In the genomic region with DNA sequence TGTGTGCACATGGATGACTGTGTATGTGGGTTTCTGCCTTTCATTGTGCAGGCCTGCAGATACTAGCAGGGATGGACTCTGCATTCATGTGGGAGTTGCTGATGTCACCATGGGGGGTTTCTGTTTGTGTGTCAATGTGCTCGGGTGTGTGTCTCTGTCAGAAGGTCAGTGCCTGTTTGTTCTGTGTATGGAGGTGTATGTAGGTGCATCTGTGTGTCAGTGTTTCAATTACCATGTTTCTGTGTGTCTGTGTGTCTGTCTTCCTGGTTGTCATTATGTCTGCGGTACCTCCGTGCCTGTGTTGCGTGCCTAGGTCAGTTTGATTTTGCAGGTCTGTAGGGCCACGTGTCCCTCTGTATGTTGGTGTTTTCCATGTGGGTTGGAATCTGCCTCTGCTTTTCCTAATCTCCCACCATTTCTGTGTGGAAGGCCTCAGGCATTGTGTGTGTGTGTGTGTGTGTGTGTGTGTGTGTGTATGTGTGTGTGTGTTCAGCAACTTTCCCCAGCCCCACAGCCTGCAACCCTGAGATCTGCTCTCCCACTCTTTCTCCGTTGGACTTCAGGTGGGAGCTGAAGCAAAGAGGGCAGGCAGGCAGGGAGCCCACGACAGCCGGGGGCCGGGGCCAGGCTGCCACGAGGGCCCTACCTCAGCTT, we compare ENCODE assay signal across 8 cellular contexts. TPM values are rescaled to one million over a fixed set of nuclear protein-coding genes. Genes with fewer than 3 reads are reported as not detected.
DNase-seq lines count a peak whose midpoint lies in the region; ATAC-seq and TF ChIP-seq lines count a peak whose summit lies in the region.

No MANE protein-coding gene starts in this region.

- H2AK5ac ChIP-seq in H9 (ENCODE audit: insufficient read length, low read length), result no peak overlapping the region
- no peak overlapping the region for H2AK5ac ChIP-seq in mesendoderm (ENCODE audit: low read length)

- no peak overlapping the region for H2BK12ac ChIP-seq in H9 (ENCODE audit: insufficient read length, low read depth, low read length)

- no peak overlapping the region for H3T11ph ChIP-seq in H9 (ENCODE audit: low read length)

- H3K56ac ChIP-seq in H9 (ENCODE audit: insufficient read length, low read depth, low read length) (no peak overlapping the region), mesendoderm (ENCODE audit: low read length) (no peak overlapping the region)

- H3K4me3 ChIP-seq in A673 (ENCODE audit: low read depth, low read length, poor library complexity, severe bottlenecking) (no peak overlapping the region), mesendoderm (ENCODE audit: low read length) (no peak overlapping the region)

- no CpG with 5 or more reads among the region's 10 CpGs for WGBS in H9 (ENCODE audit: extremely low coverage, insufficient read length, low lambda C conversion rate)
- no CpG with 5 or more reads among the region's 10 CpGs for WGBS in mesendoderm (ENCODE audit: extremely low coverage, insufficient coverage, low lambda C conversion rate)

- H3K4me1 ChIP-seq in A673 (ENCODE audit: insufficient read depth, low read length, poor library complexity, severe bottlenecking), result peaks cover 67% of the 10 kb centered on the region
- H3K4me1 ChIP-seq in H9 (ENCODE audit: insufficient read depth, low read length), result peaks cover 12% of the 10 kb centered on the region
- peaks cover 19% of the 10 kb centered on the region for H3K4me1 ChIP-seq in mesendoderm (ENCODE audit: control insufficient read depth, low read depth, low read length)

- peak overlapping the region; percentile 90 for H3K4me2 ChIP-seq in H9 (ENCODE audit: insufficient read depth, insufficient read length, low read length)
- peak overlapping the region; percentile 66 for H3K4me2 ChIP-seq in mesendoderm (ENCODE audit: low read length)

- H3K27ac ChIP-seq in A673 (ENCODE audit: low read depth, low read length, poor library complexity, severe bottlenecking) (peak overlapping the region; percentile 68), H9 (ENCODE audit: insufficient read length, low read depth, low read length) (no peak overlapping the region), mesendoderm (ENCODE audit: low read depth, low read length) (no peak overlapping the region)

- CTCF ChIA-PET in A673 (lab: Charles Lee), result no interaction called here

- H3K9me3 Mint-ChIP-seq in H9, result no peaks in the 10 kb centered on the region; a peak in 2 of 5 replicates
- H3K9me3 Mint-ChIP-seq in activated naive CD4-positive, alpha-beta T cell treated with anti-CD3 and anti-CD28 coated beads, Interleukin-2, amount 50 U/mL, for 24 hours, result no peaks in the 10 kb centered on the region

- peak overlapping the region; percentile 9 for H3K18ac ChIP-seq in H9 (ENCODE audit: insufficient read length, low read depth, low read length)
- H3K18ac ChIP-seq in mesendoderm (ENCODE audit: low read length), result no peak overlapping the region

- no peak overlapping the region for H4K91ac ChIP-seq in H9 (ENCODE audit: insufficient read length, low read depth, low read length)

- H3K9ac ChIP-seq in H9 (ENCODE audit: extremely low read depth, insufficient read length, low read length), result no peak overlapping the region
- peak overlapping the region; percentile 16 for H3K9ac ChIP-seq in mesendoderm (ENCODE audit: low read length)

- H4K8ac ChIP-seq in H9 (replicated peaks; ENCODE audit: insufficient read length, low read depth, low read length) (no peak overlapping the region), mesendoderm (ENCODE audit: low read depth, low read length) (no peak overlapping the region)

- H3K4me1 Mint-ChIP-seq in H9, result peaks cover 56 to 58% of the 10 kb centered on the region in 2 experiments
- peaks cover 64% of the 10 kb centered on the region for H3K4me1 Mint-ChIP-seq in activated naive CD4-positive, alpha-beta T cell treated with anti-CD3 and anti-CD28 coated beads, Interleukin-2, amount 50 U/mL, for 24 hours

- H2BK5ac ChIP-seq in H9 (ENCODE audit: insufficient read length, low read length) (no peak overlapping the region), mesendoderm (ENCODE audit: low read length) (no peak overlapping the region)

- H2BK20ac ChIP-seq in H9 (ENCODE audit: low read depth, low read length, poor library complexity, severe bottlenecking), result no peak overlapping the region

- H3K27ac Mint-ChIP-seq in H9, result peak overlapping the region; percentile 31 to 89 (median 85); a peak in 6 of 7 replicates
- peak overlapping the region; percentile 90 for H3K27ac Mint-ChIP-seq in activated naive CD4-positive, alpha-beta T cell treated with anti-CD3 and anti-CD28 coated beads, Interleukin-2, amount 50 U/mL, for 24 hours

- no peaks in the 10 kb centered on the region for H3K36me3 ChIP-seq in A673 (ENCODE audit: insufficient read depth, low read length, poor library complexity, severe bottlenecking)
- no peaks in the 10 kb centered on the region for H3K36me3 ChIP-seq in mesendoderm (ENCODE audit: control insufficient read depth, insufficient read depth, low read length)

- peaks cover 9% of the 10 kb centered on the region for H3K23me2 ChIP-seq in H9 (ENCODE audit: insufficient read length, low read depth, low read length, poor library complexity, severe bottlenecking)

- no peak overlapping the region for H3K23ac ChIP-seq in H9 (ENCODE audit: insufficient read length, low read depth, low read length)
- H3K23ac ChIP-seq in mesendoderm (ENCODE audit: low read length), result no peak overlapping the region

- no peaks in the 10 kb centered on the region for H3K27me3 ChIP-seq in A673 (replicated peaks; ENCODE audit: insufficient read depth, low read depth, low read length, poor library complexity)
- no peaks in the 10 kb centered on the region for H3K27me3 ChIP-seq in H9 (ENCODE audit: insufficient read depth, low read length)
- H3K27me3 ChIP-seq in mesendoderm (ENCODE audit: insufficient read depth, low read length, poor library complexity), result no peaks in the 10 kb centered on the region

- H4K20me1 ChIP-seq in H9 (ENCODE audit: control insufficient read depth, insufficient read depth, insufficient read length), result no peaks in the 10 kb centered on the region

- DNase-seq in A673 (ENCODE audit: low spot score) (no peak), H9 (no peak), mesendoderm (no peak), glomerular visceral epithelial cell (ENCODE audit: extremely low spot score) (no peak), NCI-H1436 treated with DMSO at 0.1 percent for 48 hours (lab: John Stamatoyannopoulos, UW) (no peak)

- POLR2A ChIA-PET in A673 (lab: Charles Lee; ENCODE audit: low non-redundant PET), result no interaction called here

- peak overlapping the region; percentile 40; the same call in 1 of the 2 replicates for H3K14ac ChIP-seq in H9 (ENCODE audit: insufficient read depth, low read length)

- no peak overlapping the region for H2AFZ ChIP-seq in H9 (ENCODE audit: low read length)

- H3K4me3 Mint-ChIP-seq in H9, result peak overlapping the region; percentile 60 to 77
- peak overlapping the region; percentile 76 for H3K4me3 Mint-ChIP-seq in activated naive CD4-positive, alpha-beta T cell treated with anti-CD3 and anti-CD28 coated beads, Interleukin-2, amount 50 U/mL, for 24 hours

- H3K79me2 ChIP-seq in H9 (ENCODE audit: insufficient read depth, low read length) (no peaks in the 10 kb centered on the region), mesendoderm (ENCODE audit: control insufficient read depth, insufficient read depth, low read length) (no peaks in the 10 kb centered on the region)

- ATAC-seq in GM21515 (IDR thresholded peaks at IDR 0.05; ENCODE audit: unreplicated experiment), result no peak
- ATAC-seq in HG02840 (IDR thresholded peaks at IDR 0.05; ENCODE audit: low FRiP score, unreplicated experiment), result no peak

- TF ChIP-seq CTCF in A673 (conservative IDR thresholded peaks at IDR 0.05; ENCODE audit: low read depth, low read length), result no peak
- no peak for TF ChIP-seq CTCF in H9 (conservative IDR thresholded peaks at IDR 0.05)

- no peak overlapping the region for H3K4ac ChIP-seq in H9 (ENCODE audit: low read depth, low read length)
- no peak overlapping the region for H3K4ac ChIP-seq in mesendoderm (ENCODE audit: low read depth, low read length)

- intact Hi-C loops in A673 (cut with micrococcal nuclease; ENCODE audit: unreplicated experiment), result no loop called here

- H3K9me3 ChIP-seq in A673 (ENCODE audit: low read depth, low read length, poor library complexity, severe bottlenecking) (no peaks in the 10 kb centered on the region), H9 (ENCODE audit: control insufficient read depth, low read depth, low read length) (no peaks in the 10 kb centered on the region)

- no TSS peak for BruUV-seq in A673 (replicated peaks; lab: Mats Ljungman, UMichigan)

- no peaks in the 10 kb centered on the region; a peak in 1 of 7 replicates for H3K36me3 Mint-ChIP-seq in H9 (ENCODE audit: insufficient read depth in 1 of 3, low read depth in 3 of 3)
- no peaks in the 10 kb centered on the region for H3K36me3 Mint-ChIP-seq in activated naive CD4-positive, alpha-beta T cell treated with anti-CD3 and anti-CD28 coated beads, Interleukin-2, amount 50 U/mL, for 24 hours

- no peaks in the 10 kb centered on the region for H3K79me1 ChIP-seq in H9 (ENCODE audit: insufficient read depth, low read depth, low read length, poor library complexity, severe bottlenecking)
- H3K79me1 ChIP-seq in mesendoderm (ENCODE audit: low read length), result no peaks in the 10 kb centered on the region

- H2BK120ac ChIP-seq in H9 (ENCODE audit: low read depth, low read length, poor library complexity, severe bottlenecking) (no peak overlapping the region), mesendoderm (ENCODE audit: low read depth, low read length) (no peak overlapping the region)

- H4K5ac ChIP-seq in H9 (ENCODE audit: insufficient read length, low read depth, low read length) (no peak overlapping the region), mesendoderm (ENCODE audit: low read length) (no peak overlapping the region)

- no peak overlapping the region for H2BK15ac ChIP-seq in H9 (ENCODE audit: low read depth, low read length)
- H2BK15ac ChIP-seq in mesendoderm (replicated peaks; ENCODE audit: low read depth), result no peak overlapping the region

- H3K27me3 Mint-ChIP-seq in H9 (ENCODE audit: low read depth), result peaks cover 6% of the 10 kb centered on the region; the same call in 1 of the 2 replicates
- no peaks in the 10 kb centered on the region for H3K27me3 Mint-ChIP-seq in activated naive CD4-positive, alpha-beta T cell treated with anti-CD3 and anti-CD28 coated beads, Interleukin-2, amount 50 U/mL, for 24 hours

RNA-seq across cellular contexts. Expression of a gene that starts 36.7 kb away (rescaled TPM):
- total RNA-seq in A673 (2021) (131 and 133 TPM in 2 replicates), H9 (2021) (65.9 and 69.2 TPM in 2 replicates)
- 45.4 TPM for polyA plus RNA-seq in mesendoderm (2013, experiment 1 of 2)
- 46.2 TPM for polyA plus RNA-seq in mesendoderm (2013, experiment 2 of 2)
